ENCODE assay signal across 26 cellular contexts in the genomic region with DNA sequence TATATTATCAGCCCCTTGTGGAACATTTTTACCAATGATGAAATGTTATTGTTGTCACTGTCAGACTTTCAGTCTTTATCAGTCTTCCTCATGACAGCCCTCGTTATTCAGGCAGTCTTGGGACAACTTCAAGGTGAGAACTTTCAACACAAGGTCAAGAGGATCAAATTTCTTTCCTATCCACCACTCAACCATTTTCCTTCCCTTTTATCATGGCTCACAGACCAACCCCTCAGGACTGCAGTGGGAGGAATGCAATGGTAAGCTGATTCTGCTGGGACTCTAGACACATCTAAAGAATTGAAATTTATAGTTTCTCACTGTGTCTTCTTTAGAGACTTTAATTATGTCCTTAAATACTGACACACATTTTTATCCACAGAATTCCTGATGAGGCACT.
"Had no signal": no experiment of that assay in that cellular context is flagged by ENCODE, and none has a peak within 500 bp of the region (broad histone marks: within the 10 kb centered on the region; RNA-seq: fewer than 3 reads in every experiment).

No MANE protein-coding gene starts in this region.

- H3K79me2 ChIP-seq: hepatocyte had no signal

- H2AFZ ChIP-seq: hepatocyte had no signal

- H3K4me3 ChIP-seq: heart right ventricle, hepatocyte, left lung, lower lobe of right lung, sigmoid colon, spleen, suprapubic skin, thoracic aorta, tibial artery, upper lobe of right lung had no signal

- DNase-seq: heart right ventricle; kidney glomerular epithelial cell; left cardiac atrium; left lung; lower lobe of right lung; mesendoderm; naive B cell; natural killer cell; nucleus accumbens; right cardiac atrium; sigmoid colon; small intestine; spleen; stimulated activated CD4-positive, alpha-beta T cell treated with anti-CD3 and anti-CD28 coated beads, Interleukin-4, amount 100 ng/mL, for 24 hours; stimulated activated naive CD4-positive, alpha-beta T cell; tibial artery; trophoblast cell; upper lobe of right lung had no signal

- H3K27ac Mint-ChIP-seq: mesothelial cell of epicardium; naive B cell; natural killer cell; progenitor cell of endocrine pancreas; stimulated activated effector memory CD8-positive, alpha-beta T cell treated with anti-CD3 and anti-CD28 coated beads, Interleukin-12 subunit alpha, Interleukin-12 subunit beta, amount 100 ng/mL, for 72 hours; stimulated activated naive CD8-positive, alpha-beta T cell treated with anti-CD3 and anti-CD28 coated beads, Interleukin-15, Interleukin-2, amounts not matched to agents 100 ng/mL and 50 ng/mL, for 24 hours had no signal

- H3K36me3 ChIP-seq: heart right ventricle, left lung, lower lobe of right lung, sigmoid colon, spleen, suprapubic skin, thoracic aorta, tibial artery, upper lobe of right lung had no signal

- H3K36me3 Mint-ChIP-seq: mesothelial cell of epicardium; naive B cell; natural killer cell; stimulated activated effector memory CD8-positive, alpha-beta T cell treated with anti-CD3 and anti-CD28 coated beads, Interleukin-12 subunit alpha, Interleukin-12 subunit beta, amount 100 ng/mL, for 72 hours had no signal

- ATAC-seq: heart right ventricle; left cardiac atrium; left lung; lower lobe of right lung; natural killer cell; right cardiac atrium; stimulated activated effector memory CD8-positive, alpha-beta T cell treated with anti-CD3 and anti-CD28 coated beads, Interleukin-12 subunit alpha, Interleukin-12 subunit beta, amount 100 ng/mL, for 72 hours; upper lobe of right lung had no signal

- H3K9me3 Mint-ChIP-seq: mesothelial cell of epicardium, naive B cell, neural crest cell had no signal

- H3K4me1 ChIP-seq: heart right ventricle, left lung, lower lobe of right lung, sigmoid colon, spleen, suprapubic skin, tibial artery, upper lobe of right lung had no signal

- H3K27ac ChIP-seq: heart right ventricle, hepatocyte, left lung, lower lobe of right lung, sigmoid colon, spleen, suprapubic skin, thoracic aorta, tibial artery, upper lobe of right lung had no signal

- H3K4me2 ChIP-seq: hepatocyte had no signal

- H3K4me3 Mint-ChIP-seq: mesothelial cell of epicardium; naive B cell; natural killer cell; neural crest cell; stimulated activated effector memory CD8-positive, alpha-beta T cell treated with anti-CD3 and anti-CD28 coated beads, Interleukin-12 subunit alpha, Interleukin-12 subunit beta, amount 100 ng/mL, for 72 hours; stimulated activated naive CD8-positive, alpha-beta T cell treated with anti-CD3 and anti-CD28 coated beads, Interleukin-15, Interleukin-2, amounts not matched to agents 100 ng/mL and 50 ng/mL, for 24 hours had no signal

- H3K27me3 Mint-ChIP-seq: naive B cell; progenitor cell of endocrine pancreas; stimulated activated naive CD8-positive, alpha-beta T cell treated with anti-CD3 and anti-CD28 coated beads, Interleukin-15, Interleukin-2, amounts not matched to agents 100 ng/mL and 50 ng/mL, for 24 hours had no signal

- H3K27me3 ChIP-seq: heart right ventricle, hepatocyte, left lung, sigmoid colon, spleen, suprapubic skin, tibial artery, upper lobe of right lung had no signal

- H3K4me1 Mint-ChIP-seq: mesothelial cell of epicardium; naive B cell; natural killer cell; neural crest cell; stimulated activated effector memory CD8-positive, alpha-beta T cell treated with anti-CD3 and anti-CD28 coated beads, Interleukin-12 subunit alpha, Interleukin-12 subunit beta, amount 100 ng/mL, for 72 hours had no signal
